In genomic region chr15:81400640-81401236, GRCh38 we compare ENCODE assay signal across 9 cellular contexts. TPM values are rescaled to one million over a fixed set of nuclear protein-coding genes. Genes with fewer than 3 reads are reported as not detected.
DNase-seq lines count a peak whose midpoint lies in the region; ATAC-seq and TF ChIP-seq lines count a peak whose summit lies in the region.
"Had no signal": no experiment of that assay in that cellular context is flagged by ENCODE, and none has a peak within 500 bp of the region (broad histone marks: within the 10 kb centered on the region; RNA-seq: fewer than 3 reads in every experiment).

No MANE protein-coding gene starts in this region.

- TF ChIP-seq EP300 in ovary (IDR thresholded peaks at IDR 0.05), result no peak

- no peaks in the 10 kb centered on the region for H3K9me3 ChIP-seq in ovary
- H3K9me3 ChIP-seq: BLaER1 treated with 17β-estradiol and CSF1 and Interleukin-3, amounts not matched to agents 10 nM and 100 nM had no signal

- H3K27ac Mint-ChIP-seq in activated CD8-positive, alpha-beta memory T cell treated with anti-CD3 and anti-CD28 coated beads, Interleukin-2, amount 10 ng/mL, durations not matched to agents 7 days and 5 days, result no peak overlapping the region

- CTCF ChIA-PET in activated CD8-positive, alpha-beta memory T cell treated with anti-CD3 and anti-CD28 coated beads, Interleukin-2, amount 10 ng/mL, durations not matched to agents 7 days and 5 days (lab: Charles Lee), result interaction anchor here (0.8 to 4.3 kb wide), 12 partner anchors 9 to 294 kb away, joined by 3 to 34 read pairs (median 4); no protein-coding TSS in a partner anchor

- H3K4me3 Mint-ChIP-seq in activated CD8-positive, alpha-beta memory T cell treated with anti-CD3 and anti-CD28 coated beads, Interleukin-2, amount 10 ng/mL, durations not matched to agents 7 days and 5 days, result no peak overlapping the region

- peaks cover 2% of the 10 kb centered on the region for H3K27me3 Mint-ChIP-seq in activated CD8-positive, alpha-beta memory T cell treated with anti-CD3 and anti-CD28 coated beads, Interleukin-2, amount 10 ng/mL, durations not matched to agents 7 days and 5 days

- no peak overlapping the region for H3K4me3 ChIP-seq in ovary
- H3K4me3 ChIP-seq: BLaER1 treated with 17β-estradiol and CSF1 and Interleukin-3, amounts not matched to agents 10 nM and 100 nM had no signal

- H3K36me3 Mint-ChIP-seq in activated CD8-positive, alpha-beta memory T cell treated with anti-CD3 and anti-CD28 coated beads, Interleukin-2, amount 10 ng/mL, durations not matched to agents 7 days and 5 days, result no peaks in the 10 kb centered on the region

- DNase-seq in NCI-H1092 treated with DMSO at 0.1 percent for 48 hours (lab: John Stamatoyannopoulos, UW) (peak; percentile 31), NCI-H1092 (lab: John Stamatoyannopoulos, UW) (no peak), KG1 (lab: John Stamatoyannopoulos, UW) (peak; percentile 18), fibroblast of gingiva (ENCODE audit: low read depth) (peak; percentile 34), ovary (no peak)
- DNase-seq in activated CD8-positive, alpha-beta memory T cell treated with anti-CD3 and anti-CD28 coated beads, Interleukin-2, amount 10 ng/mL, durations not matched to agents 7 days and 5 days, result no peak

- peak; percentile 22 to 63 (median 49) for TF ChIP-seq CTCF in ovary (IDR thresholded peaks at IDR 0.05)

- intact Hi-C loops in ovary (cut with DNase I), result loop anchor here in 3 of 4 donors (5.0 to 10.0 kb wide), 3 partner anchors 123 to 128 kb away; no protein-coding TSS in a partner anchor

- TF ChIP-seq POLR2A in ovary (IDR thresholded peaks at IDR 0.05), result no peak

- no peaks in the 10 kb centered on the region for H3K9me3 Mint-ChIP-seq in activated CD8-positive, alpha-beta memory T cell treated with anti-CD3 and anti-CD28 coated beads, Interleukin-2, amount 10 ng/mL, durations not matched to agents 7 days and 5 days (ENCODE audit: low read depth)

- 20 to 28% (median 21%) methylated on average over 6 of the region's 6 CpGs for WGBS in ovary, 3 donors

- no peak overlapping the region for H3K27ac ChIP-seq in ovary
- H3K27ac ChIP-seq: BLaER1 treated with 17β-estradiol and CSF1 and Interleukin-3, amounts not matched to agents 10 nM and 100 nM had no signal

- H3K4me1 ChIP-seq in ovary (ENCODE audit: insufficient read depth), result no peaks in the 10 kb centered on the region
- H3K4me1 ChIP-seq: BLaER1 treated with 17β-estradiol and CSF1 and Interleukin-3, amounts not matched to agents 10 nM and 100 nM had no signal

- ATAC-seq in SK-N-SH treated with all-trans-retinoic acid at 6 μM for 48 hours, result 0 out of 3 replicates have a peak, but pooled peaks have one; percentile 51
- no peak for ATAC-seq in activated CD8-positive, alpha-beta memory T cell treated with anti-CD3 and anti-CD28 coated beads, Interleukin-2, amount 10 ng/mL, durations not matched to agents 7 days and 5 days
- ATAC-seq in HG02970 (IDR thresholded peaks at IDR 0.05; ENCODE audit: low FRiP score, unreplicated experiment), result no peak

- peaks cover 2% of the 10 kb centered on the region for H3K4me1 Mint-ChIP-seq in activated CD8-positive, alpha-beta memory T cell treated with anti-CD3 and anti-CD28 coated beads, Interleukin-2, amount 10 ng/mL, durations not matched to agents 7 days and 5 days

- H3K36me3 ChIP-seq in ovary, result no peaks in the 10 kb centered on the region
- H3K36me3 ChIP-seq: BLaER1 treated with 17β-estradiol and CSF1 and Interleukin-3, amounts not matched to agents 10 nM and 100 nM had no signal

- H3K27me3 ChIP-seq in ovary, result no peaks in the 10 kb centered on the region
- H3K27me3 ChIP-seq: BLaER1 treated with 17β-estradiol and CSF1 and Interleukin-3, amounts not matched to agents 10 nM and 100 nM had no signal

TF ChIP-seq in SK-N-SH treated with all-trans-retinoic acid at 6 μM for 48 hours, 23 proteins besides CTCF, POLR2A, EP300 and RAD21:
- TF ChIP-seq CSRNP3 (CRISPR knock-in tag; IDR thresholded peaks at IDR 0.05) (no peak), ZC3H10 (CRISPR knock-in tag; IDR thresholded peaks at IDR 0.05) (no peak), BACH2 (CRISPR knock-in tag; IDR thresholded peaks at IDR 0.05; ENCODE audit: borderline replicate concordance) (no peak), PATZ1 (CRISPR knock-in tag; IDR thresholded peaks at IDR 0.05; ENCODE audit: borderline replicate concordance) (no peak), PPARA (CRISPR knock-in tag; IDR thresholded peaks at IDR 0.05; ENCODE audit: borderline replicate concordance) (no peak), ZFP3 (CRISPR knock-in tag; IDR thresholded peaks at IDR 0.05) (no peak), TSHZ2 (CRISPR knock-in tag; IDR thresholded peaks at IDR 0.05) (no peak), ZNF565 (CRISPR knock-in tag; conservative IDR thresholded peaks at IDR 0.05; ENCODE audit: low read depth) (no peak), TOX (CRISPR knock-in tag; IDR thresholded peaks at IDR 0.05; ENCODE audit: borderline replicate concordance) (no peak), ISL1 (CRISPR knock-in tag; IDR thresholded peaks at IDR 0.05) (no peak), ESRRG (CRISPR knock-in tag; IDR thresholded peaks at IDR 0.05) (no peak), POU6F1 (CRISPR knock-in tag; IDR thresholded peaks at IDR 0.05; ENCODE audit: borderline replicate concordance, low read depth) (no peak)

RNA-seq across cellular contexts. Expression of gene TMC3, which starts 26.7 kb away (rescaled TPM):
- total RNA-seq in ovary, result under 1 TPM in 2 of 7 donors, not detected in 5; 0.05 to 0.23 TPM
- polyA plus RNA-seq in ovary, result not detected
- not detected for total RNA-seq in activated CD8-positive, alpha-beta memory T cell treated with anti-CD3 and anti-CD28 coated beads, Interleukin-2, amount 10 ng/mL, durations not matched to agents 7 days and 5 days

Comparison
In these comparisons a context has a peak if more than half of its experiments do, and no peak if none do; other contexts are left out.
1. DNase-seq: peak in NCI-H1092 treated with DMSO at 0.1 percent for 48 hours (single experiment), KG1 (single experiment) and fibroblast of gingiva (single experiment); none in NCI-H1092 (single experiment), ovary (0 of 5) and activated CD8-positive, alpha-beta memory T cell treated with anti-CD3 and anti-CD28 coated beads, Interleukin-2, amount 10 ng/mL, durations not matched to agents 7 days and 5 days (single experiment).